ENCODE assay signal across 13 cellular contexts in genomic region chr15:39720721-39721611, GRCh38.
A peak's percentile ranks its signal among the peaks of the same experiment; 100 is the strongest.
DNase-seq lines count a peak whose midpoint lies in the region; ATAC-seq, FAIRE-seq and TF ChIP-seq lines count a peak whose summit lies in the region.
"Had no signal": no experiment of that assay in that cellular context is flagged by ENCODE, and none has a peak within 500 bp of the region (broad histone marks: within the 10 kb centered on the region; RNA-seq: fewer than 3 reads in every experiment).

No MANE protein-coding gene starts in this region.

- FAIRE-seq in HTR-8/SVneo (lab: Jason Lieb, UNC) = peak; percentile 28
- peak; percentile 90 for FAIRE-seq in keratinocyte (lab: Jason Lieb, UNC)

- H3K27me3 ChIP-seq in keratinocyte (ENCODE audit: control insufficient read depth, extremely low read depth, insufficient read depth, low read length) (no peaks in the 10 kb centered on the region), body of pancreas (no peaks in the 10 kb centered on the region)
- H3K27me3 ChIP-seq: sigmoid colon, thyroid gland had no signal

- peak overlapping the region; percentile 15 for H3K27ac ChIP-seq in keratinocyte (ENCODE audit: control insufficient read depth, insufficient read depth, low read length)
- no peak overlapping the region for H3K27ac ChIP-seq in body of pancreas
- H3K27ac ChIP-seq: sigmoid colon, thyroid gland had no signal

- no peak overlapping the region for H3K9ac ChIP-seq in keratinocyte (ENCODE audit: control insufficient read depth, extremely low read depth, insufficient read depth, low read length)

- no peak overlapping the region for H2AFZ ChIP-seq in keratinocyte (ENCODE audit: control insufficient read depth, low read length)

- H3K9me3 ChIP-seq in keratinocyte (ENCODE audit: control insufficient read depth, low read depth, low read length) (no peaks in the 10 kb centered on the region), body of pancreas (no peaks in the 10 kb centered on the region)
- H3K9me3 ChIP-seq: sigmoid colon, thyroid gland had no signal

- dilution Hi-C loops in keratinocyte (cut with MboI; ENCODE audit: extremely low pct_ligation_motif_present, low sequenced_read_pairs) = no loop called here

- no peak for ATAC-seq in GM21526 (IDR thresholded peaks at IDR 0.05; ENCODE audit: low FRiP score, unreplicated experiment)
- no peak for ATAC-seq in body of pancreas

- 77 to 85% methylated on average over 5 of the region's 5 CpGs for WGBS in body of pancreas, 2 donors

- TF ChIP-seq CTCF in AG10803 (conservative IDR thresholded peaks at IDR 0.05; ENCODE audit: low read length) (no peak), keratinocyte (optimal IDR thresholded peaks at IDR 0.05 in 1 of 3, IDR thresholded peaks at IDR 0.05 in 1 of 3, conservative IDR thresholded peaks at IDR 0.05 in 1 of 3; ENCODE audit: extremely low read depth in 1 of 3, insufficient read depth in 2 of 3, low read length in 3 of 3) (no peak), body of pancreas (IDR thresholded peaks at IDR 0.05) (no peak)

- H3K4me3 ChIP-seq in AG10803 (ENCODE audit: low read length) = no peak overlapping the region
- peak overlapping the region in 2 of 3 experiments; percentile 35 to 44 for H3K4me3 ChIP-seq in keratinocyte (ENCODE audit: control insufficient read depth in 2 of 3, extremely low read depth in 1 of 3, insufficient read depth in 2 of 3, low read depth in 1 of 3, low read length in 3 of 3)
- no peak overlapping the region for H3K4me3 ChIP-seq in body of pancreas
- H3K4me3 ChIP-seq: sigmoid colon, thyroid gland had no signal

- no peaks in the 10 kb centered on the region for H4K20me1 ChIP-seq in keratinocyte (ENCODE audit: control insufficient read depth, extremely low read depth, insufficient read depth, low read length)

- H3K4me1 ChIP-seq in keratinocyte (ENCODE audit: control insufficient read depth, extremely low read depth, insufficient read depth, low read length) (peaks cover 26% of the 10 kb centered on the region), body of pancreas (no peaks in the 10 kb centered on the region)
- H3K4me1 ChIP-seq: sigmoid colon, thyroid gland had no signal

- TF ChIP-seq POLR2A in body of pancreas (IDR thresholded peaks at IDR 0.05) = no peak

- no peaks in the 10 kb centered on the region for H3K79me2 ChIP-seq in keratinocyte (ENCODE audit: control insufficient read depth, insufficient read depth, low read length)

- peak overlapping the region; percentile 76 for H3K4me2 ChIP-seq in keratinocyte (ENCODE audit: control insufficient read depth, extremely low read depth, insufficient read depth, low read depth, low read length)

- DNase-seq in AG10803 (ENCODE audit: low read depth) = peak; percentile 89
- DNase-seq in HTR-8/SVneo (ENCODE audit: insufficient read length, low spot score) = peak; percentile 49
- peak; percentile 77 for DNase-seq in amniotic epithelial cell (ENCODE audit: low read depth)
- peak; percentile 40 for DNase-seq in keratinocyte (ENCODE audit: low read depth, low spot score)
- DNase-seq in body of pancreas = no peak
- DNase-seq in NCI-H524 (lab: John Stamatoyannopoulos, UW) = no peak
- no peak for DNase-seq in NCI-H1092 (lab: John Stamatoyannopoulos, UW)
- DNase-seq: activated CD4-positive, alpha-beta memory T cell treated with anti-CD3 and anti-CD28 coated beads for 36 hours; NCI-H1092 treated with DMSO at 0.1 percent for 48 hours; NCI-H510A treated with DMSO at 0.1 percent for 48 hours; sigmoid colon; thyroid gland had no signal

- intact Hi-C loops in body of pancreas (cut with DNase I) = no loop called here

- H3K36me3 ChIP-seq in keratinocyte (ENCODE audit: control insufficient read depth in 2 of 2, extremely low read depth in 1 of 2, insufficient read depth in 2 of 2, low read length in 2 of 2) (no peaks in the 10 kb centered on the region), body of pancreas (replicated peaks in 1 of 2; ENCODE audit: insufficient read depth in 1 of 2, low read depth in 2 of 2) (no peaks in the 10 kb centered on the region)
- H3K36me3 ChIP-seq: sigmoid colon, thyroid gland had no signal

- no peaks in the 10 kb centered on the region for H3K9me1 ChIP-seq in keratinocyte (ENCODE audit: control insufficient read depth, extremely low read depth, insufficient read depth, low read length)

Comparison
In these comparisons a context has a peak if more than half of its experiments do, and no peak if none do; other contexts are left out.
1. DNase-seq: peak in AG10803 (single experiment), HTR-8/SVneo (single experiment), amniotic epithelial cell (single experiment) and keratinocyte (single experiment); none in body of pancreas (0 of 4), NCI-H524 (0 of 2) and NCI-H1092 (single experiment).
2. H3K4me3 ChIP-seq: peak in keratinocyte (2 of 3); none in AG10803 (single experiment) and body of pancreas (0 of 2).